In genomic region chr19:1109697-1110671, GRCh38 we compare ENCODE assay signal across 24 cellular contexts. TPM values are rescaled to one million over a fixed set of nuclear protein-coding genes. Genes with fewer than 3 reads are reported as not detected.
DNase-seq lines count a peak whose midpoint lies in the region; ATAC-seq, FAIRE-seq and TF ChIP-seq lines count a peak whose summit lies in the region.
"Had no signal": no experiment of that assay in that cellular context is flagged by ENCODE, and none has a peak within 500 bp of the region (broad histone marks: within the 10 kb centered on the region; RNA-seq: fewer than 3 reads in every experiment).

No MANE protein-coding gene starts in this region.

- TF ChIP-seq EP300 in HepG2 (IDR thresholded peaks at IDR 0.05; ENCODE audit: low read depth in 2 of 2, low read length in 2 of 2) (no peak), HepG2 (CRISPR knock-in tag; IDR thresholded peaks at IDR 0.05; ENCODE audit: borderline replicate concordance) (no peak)

- no peak for DNase-seq in HepG2 (ENCODE audit: low spot score)
- no peak for DNase-seq in right lobe of liver
- DNase-seq in RWPE1 (ENCODE audit: low spot score) = no peak
- DNase-seq in kidney = peak; percentile 74
- no peak for DNase-seq in activated gamma-delta T cell treated with Interleukin-2 at 50 U/mL for 16 hours
- no peak for DNase-seq in AG08396 (ENCODE audit: low spot score)
- no peak for DNase-seq in activated naive CD4-positive, alpha-beta T cell treated with anti-CD3 and anti-CD28 coated beads, Interleukin-2, amount 10 ng/mL, durations not matched to agents 7 days and 5 days
- no peak for DNase-seq in NCI-H1105 treated with DMSO at 0.1 percent for 48 hours (lab: John Stamatoyannopoulos, UW)
- DNase-seq: Caco-2; CD8-positive, alpha-beta T cell; GDM1; IMR-90; MM.1S; NCI-H1417; NCI-H1694; NCI-H2029 treated with DMSO at 0.1 percent for 48 hours; NCI-H446 treated with DMSO at 0.1 percent for 48 hours; Peyer's patch; SK-N-SH had no signal

- FAIRE-seq in HepG2 (lab: Jason Lieb, UNC) (no peak), kidney (lab: Jason Lieb, UNC) (no peak)
- FAIRE-seq: A204.1, GM12892, GM19239, H54 had no signal

- H3K4me2 ChIP-seq in HepG2 (ENCODE audit: low read depth, low read length) = no peak overlapping the region
- H3K4me2 ChIP-seq: KMS-11, SK-N-SH had no signal

- no peak overlapping the region for H3K27ac Mint-ChIP-seq in activated naive CD4-positive, alpha-beta T cell treated with anti-CD3 and anti-CD28 coated beads, Interleukin-2, amount 10 ng/mL, durations not matched to agents 7 days and 5 days
- H3K27ac Mint-ChIP-seq: CD8-positive, alpha-beta T cell had no signal

- H3K79me2 ChIP-seq in HepG2 (ENCODE audit: insufficient read depth, low read length) = peaks cover 6% of the 10 kb centered on the region

- CTCF ChIA-PET in HepG2 (lab: Yijun Ruan, JAX; ENCODE audit: low intra/inter-chr PET ratio, low total read pairs) (no interaction called here), RWPE1 (lab: Yijun Ruan, JAX) (interaction anchor here (0.7 kb wide), 1 partner anchor 58 kb away, joined by 5 read pairs; no protein-coding TSS in a partner anchor)
- CTCF ChIA-PET in activated naive CD4-positive, alpha-beta T cell treated with anti-CD3 and anti-CD28 coated beads, Interleukin-2, amount 10 ng/mL, durations not matched to agents 7 days and 5 days (lab: Charles Lee) = interaction anchor here (4.4 kb wide), 1 partner anchor 82 kb away, joined by 29 read pairs; no protein-coding TSS in a partner anchor

- no peak overlapping the region for H3K9ac ChIP-seq in HepG2 (ENCODE audit: insufficient read depth, low read depth, low read length)
- H3K9ac ChIP-seq in kidney (ENCODE audit: low read length in 2 of 2) = no peak overlapping the region
- H3K9ac ChIP-seq: KMS-11, SK-N-SH had no signal

- no TSS peak for BruUV-seq in HepG2 (replicated peaks; lab: Mats Ljungman, UMichigan)

- POLR2A ChIA-PET in HepG2 (lab: Yijun Ruan, JAX) (no interaction called here), RWPE1 (lab: Yijun Ruan, JAX; ENCODE audit: low non-redundant PET) (no interaction called here)

- intact Hi-C loops in HepG2 (cut with micrococcal nuclease; ENCODE audit: unreplicated experiment) = loop anchor here (5.0 to 10.0 kb wide), 2 partner anchors 55 to 82 kb away; no protein-coding TSS in a partner anchor
- intact Hi-C loops in right lobe of liver (cut with DNase I) = loop anchor here in 1 of 2 donors (10.0 kb wide), 1 partner anchor 75 kb away; no protein-coding TSS in a partner anchor
- intact Hi-C loops in kidney (cut with DNase I) = no loop called here

- H3K27me3 Mint-ChIP-seq in activated naive CD4-positive, alpha-beta T cell treated with anti-CD3 and anti-CD28 coated beads, Interleukin-2, amount 10 ng/mL, durations not matched to agents 7 days and 5 days = no peaks in the 10 kb centered on the region

- TF ChIP-seq POLR2A in HepG2 (IDR thresholded peaks at IDR 0.05; ENCODE audit: insufficient read depth in 1 of 2, low read depth in 2 of 2, low read length in 2 of 2) (peak in 1 of 2 experiments; percentile 41; a peak in 1 of 4 replicates), right lobe of liver (IDR thresholded peaks at IDR 0.05) (no peak)

- TF ChIP-seq CTCF in HepG2 (CRISPR knock-in tag; IDR thresholded peaks at IDR 0.05) = no peak
- TF ChIP-seq CTCF in right lobe of liver (IDR thresholded peaks at IDR 0.05) = no peak
- no peak for TF ChIP-seq CTCF in RWPE1 (conservative IDR thresholded peaks at IDR 0.05; ENCODE audit: low read depth)
- no peak for TF ChIP-seq CTCF in kidney (IDR thresholded peaks at IDR 0.05; ENCODE audit: borderline replicate concordance, extremely low read depth, insufficient read depth)

- H3K4me3 ChIP-seq in HepG2 (replicated peaks in 1 of 3; ENCODE audit: insufficient read depth in 1 of 3, low read depth in 2 of 3, low read length in 3 of 3) (no peak overlapping the region), right lobe of liver (no peak overlapping the region), kidney (ENCODE audit: low read length in 2 of 2) (no peak overlapping the region)
- H3K4me3 ChIP-seq: Peyer's patch had no signal

- H3K4me1 Mint-ChIP-seq in activated naive CD4-positive, alpha-beta T cell treated with anti-CD3 and anti-CD28 coated beads, Interleukin-2, amount 10 ng/mL, durations not matched to agents 7 days and 5 days = peaks cover 15% of the 10 kb centered on the region

- ATAC-seq in HepG2 = no peak
- ATAC-seq in right lobe of liver = no peak
- ATAC-seq: CD8-positive, alpha-beta T cell had no signal

- H3K4me1 ChIP-seq in HepG2 (ENCODE audit: insufficient read depth, low read length) (peaks cover 40% of the 10 kb centered on the region), right lobe of liver (peaks cover 0 to 18% (median 2%) of the 10 kb centered on the region in 4 donors), kidney (ENCODE audit: control insufficient read depth in 1 of 2, insufficient read depth in 1 of 2, low read depth in 1 of 2, low read length in 2 of 2) (peaks cover 0 to 16% of the 10 kb centered on the region in 2 donors)

- no peak overlapping the region for H3K4me3 Mint-ChIP-seq in activated naive CD4-positive, alpha-beta T cell treated with anti-CD3 and anti-CD28 coated beads, Interleukin-2, amount 10 ng/mL, durations not matched to agents 7 days and 5 days
- H3K4me3 Mint-ChIP-seq: CD8-positive, alpha-beta T cell had no signal

- H3K36me3 Mint-ChIP-seq in activated naive CD4-positive, alpha-beta T cell treated with anti-CD3 and anti-CD28 coated beads, Interleukin-2, amount 10 ng/mL, durations not matched to agents 7 days and 5 days = peaks cover 7% of the 10 kb centered on the region

- H3K9me3 ChIP-seq in HepG2 (ENCODE audit: low read length) (no peaks in the 10 kb centered on the region), right lobe of liver (no peaks in the 10 kb centered on the region), kidney (ENCODE audit: control insufficient read depth in 1 of 2, low read length in 2 of 2) (no peaks in the 10 kb centered on the region)
- H3K9me3 ChIP-seq: Caco-2, Peyer's patch, SK-N-SH had no signal

- in situ Hi-C loops in HepG2 (cut with HindIII; ENCODE audit: extremely low pct_ligation_motif_present, low pct_unique_long_range_greater_than_20kb) = loop anchor here (5.0 kb wide), 1 partner anchor 82 kb away; no protein-coding TSS in a partner anchor

- H3K36me3 ChIP-seq in HepG2 (replicated peaks in 1 of 2; ENCODE audit: control insufficient read depth in 1 of 2, insufficient read depth in 2 of 2, low read length in 2 of 2) (peaks cover 10 to 20% of the 10 kb centered on the region in 2 experiments; a peak in 4 of 5 replicates), right lobe of liver (peaks cover 3 to 54% (median 19%) of the 10 kb centered on the region in 4 donors), kidney (ENCODE audit: control insufficient read depth in 1 of 2, insufficient read depth in 2 of 2, low read length in 2 of 2) (peaks cover 4 to 10% of the 10 kb centered on the region in 2 donors)

- TF ChIP-seq RAD21 in HepG2 (CRISPR knock-in tag; IDR thresholded peaks at IDR 0.05) = no peak

- 95% methylated on average over 26 of the region's 54 CpGs for WGBS in HepG2 (ENCODE audit: low lambda C conversion rate)
- 83% methylated on average over 9 of the region's 54 CpGs for WGBS in right lobe of liver (ENCODE audit: insufficient coverage, low coverage, low lambda C conversion rate, missing lambda C conversion rate)

- no peaks in the 10 kb centered on the region for H3K9me3 Mint-ChIP-seq in activated naive CD4-positive, alpha-beta T cell treated with anti-CD3 and anti-CD28 coated beads, Interleukin-2, amount 10 ng/mL, durations not matched to agents 7 days and 5 days
- H3K9me3 Mint-ChIP-seq: CD8-positive, alpha-beta T cell had no signal

- H3K27me3 ChIP-seq in HepG2 (ENCODE audit: control insufficient read depth in 1 of 2, insufficient read depth in 2 of 2, low read length in 2 of 2) (no peaks in the 10 kb centered on the region), right lobe of liver (no peaks in the 10 kb centered on the region)
- H3K27me3 ChIP-seq: Peyer's patch had no signal

- no peak overlapping the region for H2AFZ ChIP-seq in HepG2 (ENCODE audit: low read length)

- H3K27ac ChIP-seq in HepG2 (ENCODE audit: extremely low read length, insufficient read depth, low read length) = no peak overlapping the region
- no peak overlapping the region for H3K27ac ChIP-seq in right lobe of liver
- peak overlapping the region; percentile 100 for H3K27ac ChIP-seq in RWPE1
- no peak overlapping the region for H3K27ac ChIP-seq in kidney (ENCODE audit: low read depth in 2 of 2, low read length in 2 of 2)
- H3K27ac ChIP-seq: KMS-11, Peyer's patch had no signal

- H4K20me1 ChIP-seq in HepG2 (ENCODE audit: insufficient read depth, low read length) = peaks cover 13% of the 10 kb centered on the region; the same call in 1 of the 2 replicates

RNA-seq across cellular contexts. Expression of gene GPX4, which starts 6.2 kb away (rescaled TPM):
- 426 and 535 TPM in 2 replicates for total RNA-seq in HepG2 (2016; rRNA removed; fragmentation: Illumina TruSeq; extraction: Trizol)
- total RNA-seq in HepG2 (2016; cell fraction: cytosol; rRNA removed; fragmentation: Illumina TruSeq; extraction: Trizol; ENCODE audit: low read depth) = 2,785 and 3,522 TPM in 2 replicates
- 340 and 561 TPM in 2 replicates for total RNA-seq in HepG2 (2016; cell fraction: insoluble cytoplasmic fraction; rRNA removed; fragmentation: Illumina TruSeq; extraction: Trizol)
- total RNA-seq in HepG2 (2016; cell fraction: membrane; rRNA removed; fragmentation: Illumina TruSeq; extraction: Trizol) = 1,902 and 2,313 TPM in 2 replicates
- total RNA-seq in HepG2 (2016; cell fraction: nucleus; rRNA removed; fragmentation: Illumina TruSeq; extraction: Trizol) = 168 and 177 TPM in 2 replicates
- polyA plus RNA-seq in HepG2 (2011; rRNA removed) = 613 and 728 TPM in 2 replicates
- 837 and 1,257 TPM in 2 replicates for polyA plus RNA-seq in HepG2 (2011; cell fraction: cytosol; rRNA removed)
- polyA plus RNA-seq in HepG2 (2011; cell fraction: nucleus; rRNA removed) = 557 and 562 TPM in 2 replicates
- 539 and 705 TPM in 2 replicates for polyA plus RNA-seq in HepG2 (2012)
- 3,701 and 4,930 TPM in 2 replicates for polyA plus RNA-seq in HepG2 (2016; cell fraction: cytosol; fragmentation: Illumina TruSeq; extraction: Trizol; ENCODE audit: low read depth)
- polyA plus RNA-seq in HepG2 (2016; cell fraction: insoluble cytoplasmic fraction; fragmentation: Illumina TruSeq; extraction: Trizol; ENCODE audit: low read depth) = 454 and 583 TPM in 2 replicates
- 2,313 and 2,706 TPM in 2 replicates for polyA plus RNA-seq in HepG2 (2016; cell fraction: membrane; fragmentation: Illumina TruSeq; extraction: Trizol; ENCODE audit: low read depth)
- 387 and 420 TPM in 2 replicates for polyA plus RNA-seq in HepG2 (2016; cell fraction: nucleus; fragmentation: Illumina TruSeq; extraction: Trizol; ENCODE audit: insufficient read depth, low read depth)
- polyA minus RNA-seq in HepG2 (2011; rRNA and poly(A)+ RNA removed; ENCODE audit: low replicate concordance) = 195 and 435 TPM in 2 replicates
- polyA minus RNA-seq in HepG2 (2011; cell fraction: cytosol; rRNA and poly(A)+ RNA removed) = 211 and 241 TPM in 2 replicates
- polyA minus RNA-seq in HepG2 (2011; cell fraction: nucleus; rRNA and poly(A)+ RNA removed) = 51.6 and 73.4 TPM in 2 replicates
- total RNA-seq in right lobe of liver = 100 to 1,000 TPM; 204 to 389 (median 212) TPM
- 268 TPM for total RNA-seq in kidney
- 966 TPM for polyA plus RNA-seq in kidney (ENCODE audit: insufficient read depth, low read depth, low replicate concordance)

RNA-seq across cellular contexts. Expression of gene POLR2E, which starts 14.8 kb away (rescaled TPM):
- total RNA-seq in HepG2 (2016; rRNA removed; fragmentation: Illumina TruSeq; extraction: Trizol) (140 TPM in 2 replicates), right lobe of liver (100 to 1,000 TPM; 112 to 256 (median 131) TPM), kidney (158 TPM)
- 43.4 and 44.8 TPM in 2 replicates for total RNA-seq in HepG2 (2016; cell fraction: cytosol; rRNA removed; fragmentation: Illumina TruSeq; extraction: Trizol; ENCODE audit: low read depth)
- total RNA-seq in HepG2 (2016; cell fraction: insoluble cytoplasmic fraction; rRNA removed; fragmentation: Illumina TruSeq; extraction: Trizol) = 135 and 141 TPM in 2 replicates
- total RNA-seq in HepG2 (2016; cell fraction: membrane; rRNA removed; fragmentation: Illumina TruSeq; extraction: Trizol) = 89.0 and 92.5 TPM in 2 replicates
- total RNA-seq in HepG2 (2016; cell fraction: nucleus; rRNA removed; fragmentation: Illumina TruSeq; extraction: Trizol) = 54.0 and 55.3 TPM in 2 replicates
- polyA plus RNA-seq in HepG2 (2011; rRNA removed) (272 and 305 TPM in 2 replicates), kidney (ENCODE audit: insufficient read depth, low read depth, low replicate concordance) (189 TPM)
- polyA plus RNA-seq in HepG2 (2011; cell fraction: cytosol; rRNA removed) = 222 and 337 TPM in 2 replicates
- 150 and 188 TPM in 2 replicates for polyA plus RNA-seq in HepG2 (2011; cell fraction: nucleus; rRNA removed)
- 201 and 222 TPM in 2 replicates for polyA plus RNA-seq in HepG2 (2012)
- 94.9 and 102 TPM in 2 replicates for polyA plus RNA-seq in HepG2 (2016; cell fraction: cytosol; fragmentation: Illumina TruSeq; extraction: Trizol; ENCODE audit: low read depth)
- polyA plus RNA-seq in HepG2 (2016; cell fraction: insoluble cytoplasmic fraction; fragmentation: Illumina TruSeq; extraction: Trizol; ENCODE audit: low read depth) = 246 and 282 TPM in 2 replicates
- polyA plus RNA-seq in HepG2 (2016; cell fraction: membrane; fragmentation: Illumina TruSeq; extraction: Trizol; ENCODE audit: low read depth) = 145 and 159 TPM in 2 replicates
- polyA plus RNA-seq in HepG2 (2016; cell fraction: nucleus; fragmentation: Illumina TruSeq; extraction: Trizol; ENCODE audit: insufficient read depth, low read depth) = 179 TPM in 2 replicates
- 343 and 389 TPM in 2 replicates for polyA minus RNA-seq in HepG2 (2011; rRNA and poly(A)+ RNA removed; ENCODE audit: low replicate concordance)
- polyA minus RNA-seq in HepG2 (2011; cell fraction: cytosol; rRNA and poly(A)+ RNA removed) = 104 and 129 TPM in 2 replicates
- 39.5 and 42.0 TPM in 2 replicates for polyA minus RNA-seq in HepG2 (2011; cell fraction: nucleus; rRNA and poly(A)+ RNA removed)

RNA-seq across cellular contexts. Expression of gene ARHGAP45, which starts 43.0 kb away (rescaled TPM):
- total RNA-seq in HepG2 (2016; rRNA removed; fragmentation: Illumina TruSeq; extraction: Trizol) = 0.48 and 0.84 TPM in 2 replicates
- 0.35 and 0.51 TPM in 2 replicates for total RNA-seq in HepG2 (2016; cell fraction: cytosol; rRNA removed; fragmentation: Illumina TruSeq; extraction: Trizol; ENCODE audit: low read depth)
- total RNA-seq in HepG2 (2016; cell fraction: insoluble cytoplasmic fraction; rRNA removed; fragmentation: Illumina TruSeq; extraction: Trizol) = 0.16 and 0.50 TPM in 2 replicates
- 0.38 and 0.40 TPM in 2 replicates for total RNA-seq in HepG2 (2016; cell fraction: membrane; rRNA removed; fragmentation: Illumina TruSeq; extraction: Trizol)
- 0.28 and 0.63 TPM in 2 replicates for total RNA-seq in HepG2 (2016; cell fraction: nucleus; rRNA removed; fragmentation: Illumina TruSeq; extraction: Trizol)
- 32.0 and 40.3 TPM in 2 replicates for polyA plus RNA-seq in HepG2 (2011; rRNA removed)
- polyA plus RNA-seq in HepG2 (2011; cell fraction: cytosol; rRNA removed) = 17.7 and 31.9 TPM in 2 replicates
- polyA plus RNA-seq in HepG2 (2011; cell fraction: nucleus; rRNA removed) = 222 and 325 TPM in 2 replicates
- polyA plus RNA-seq in HepG2 (2012) = 21.8 and 23.4 TPM in 2 replicates
- polyA plus RNA-seq in HepG2 (2016; cell fraction: cytosol; fragmentation: Illumina TruSeq; extraction: Trizol; ENCODE audit: low read depth) = not detected in 2 replicates
- polyA plus RNA-seq in HepG2 (2016; cell fraction: insoluble cytoplasmic fraction; fragmentation: Illumina TruSeq; extraction: Trizol; ENCODE audit: low read depth) = 0.41 and 0.69 TPM in 2 replicates
- not detected in 2 replicates for polyA plus RNA-seq in HepG2 (2016; cell fraction: membrane; fragmentation: Illumina TruSeq; extraction: Trizol; ENCODE audit: low read depth)
- 1.5 TPM in 2 replicates for polyA plus RNA-seq in HepG2 (2016; cell fraction: nucleus; fragmentation: Illumina TruSeq; extraction: Trizol; ENCODE audit: insufficient read depth, low read depth)
- 18.3 and 37.9 TPM in 2 replicates for polyA minus RNA-seq in HepG2 (2011; rRNA and poly(A)+ RNA removed; ENCODE audit: low replicate concordance)
- polyA minus RNA-seq in HepG2 (2011; cell fraction: cytosol; rRNA and poly(A)+ RNA removed) = 19.3 and 20.1 TPM in 2 replicates
- 25.0 and 29.0 TPM in 2 replicates for polyA minus RNA-seq in HepG2 (2011; cell fraction: nucleus; rRNA and poly(A)+ RNA removed)
- 1 to 10 TPM; 4.2 to 10.0 (median 7.3) TPM for total RNA-seq in right lobe of liver
- total RNA-seq in kidney = 50.0 TPM
- 11.8 TPM for polyA plus RNA-seq in kidney (ENCODE audit: insufficient read depth, low read depth, low replicate concordance)
